22 cellular contexts compared by ENCODE assay signal in genomic region chr15:85762756-85763127, GRCh38. TPM values are rescaled to one million over a fixed set of nuclear protein-coding genes. Genes with fewer than 3 reads are reported as not detected.
A peak's percentile ranks its signal among the peaks of the same experiment; 100 is the strongest.
DNase-seq lines count a peak whose midpoint lies in the region; ATAC-seq, FAIRE-seq and TF ChIP-seq lines count a peak whose summit lies in the region.
"Had no signal": no experiment of that assay in that cellular context is flagged by ENCODE, and none has a peak within 500 bp of the region (broad histone marks: within the 10 kb centered on the region; RNA-seq: fewer than 3 reads in every experiment).

No MANE protein-coding gene starts in this region.

- no peak for FAIRE-seq in kidney (lab: Jason Lieb, UNC)

- H3K27ac ChIP-seq in SJCRH30 (peak overlapping the region; percentile 9; the same call in 1 of the 2 replicates), kidney (ENCODE audit: low read depth in 2 of 2, low read length in 2 of 2) (peak overlapping the region in 1 of 2 donors; percentile 15), gastrocnemius medialis (peak overlapping the region; percentile 69 to 77 (median 73)), upper lobe of right lung (no peak overlapping the region)
- H3K27ac ChIP-seq: SK-N-MC, VCaP had no signal

- H3K4me1 Mint-ChIP-seq in endothelial cell (ENCODE audit: unreplicated experiment), result peaks cover 3% of the 10 kb centered on the region
- H3K4me1 Mint-ChIP-seq: activated CD4-positive, alpha-beta T cell treated with anti-CD3 and anti-CD28 coated beads, Interleukin-2, amount 10 ng/mL, durations not matched to agents 24 days and 14 days had no signal

- no peak overlapping the region for H3K9ac ChIP-seq in kidney (ENCODE audit: low read length in 2 of 2)

- in situ Hi-C loops in gastrocnemius medialis (cut with MboI; ENCODE audit: low sequenced_read_pairs in 4 of 4), result no loop called here

- H3K27ac Mint-ChIP-seq in endothelial cell (ENCODE audit: unreplicated experiment), result peak overlapping the region; percentile 31
- H3K27ac Mint-ChIP-seq: activated CD4-positive, alpha-beta T cell treated with anti-CD3 and anti-CD28 coated beads, Interleukin-2, amount 10 ng/mL, durations not matched to agents 24 days and 14 days; activated naive CD8-positive, alpha-beta T cell; activated T-cell treated with anti-CD3 and anti-CD28 coated beads, Interleukin-2, amount 50 U/mL, for 72 hours had no signal

- H3K4me1 ChIP-seq in SJCRH30 (peaks cover 15% of the 10 kb centered on the region), kidney (ENCODE audit: control insufficient read depth in 1 of 2, insufficient read depth in 1 of 2, low read depth in 1 of 2, low read length in 2 of 2) (peaks cover 28 to 32% of the 10 kb centered on the region in 2 donors), gastrocnemius medialis (peaks cover 43 to 47% of the 10 kb centered on the region in 2 donors), upper lobe of right lung (peaks cover under 1% of the 10 kb centered on the region)
- H3K4me1 ChIP-seq: HAP-1 had no signal

- intact Hi-C loops in kidney (cut with DNase I), result no loop called here
- intact Hi-C loops in gastrocnemius medialis (cut with DNase I; ENCODE audit: low total_unique reads), result no loop called here
- intact Hi-C loops in upper lobe of right lung (cut with DNase I), result no loop called here

- TF ChIP-seq POLR2A in gastrocnemius medialis (IDR thresholded peaks at IDR 0.05), result no peak

- no peak for DNase-seq in SJCRH30
- DNase-seq in endothelial cell (ENCODE audit: low spot score), result no peak
- DNase-seq in kidney, result peak; percentile 78
- no peak for DNase-seq in gastrocnemius medialis
- DNase-seq in upper lobe of right lung, result no peak
- DNase-seq in SW480 (ENCODE audit: low spot score), result no peak
- DNase-seq: activated CD4-positive, alpha-beta T cell treated with anti-CD3 and anti-CD28 coated beads, Interleukin-2, amount 10 ng/mL, durations not matched to agents 24 days and 14 days; activated T-cell treated with anti-CD3 and anti-CD28 coated beads, Interleukin-2, amount 50 U/mL, for 72 hours; DMS79 treated with DMSO at 0.1 percent for 48 hours; effector CD8-positive, alpha-beta T cell; foreskin melanocyte; Karpas-422; NCI-H1092; NCI-H187 treated with DMSO at 0.1 percent for 48 hours had no signal

- H3K27me3 ChIP-seq in SJCRH30, result no peaks in the 10 kb centered on the region
- no peaks in the 10 kb centered on the region for H3K27me3 ChIP-seq in gastrocnemius medialis
- no peaks in the 10 kb centered on the region for H3K27me3 ChIP-seq in upper lobe of right lung

- ATAC-seq in gastrocnemius medialis, result peak in 1 of 2 donors; percentile 11
- ATAC-seq in upper lobe of right lung, result no peak
- ATAC-seq in GM21737 (IDR thresholded peaks at IDR 0.05; ENCODE audit: unreplicated experiment), result no peak
- ATAC-seq in HG03095 (IDR thresholded peaks at IDR 0.05; ENCODE audit: unreplicated experiment), result no peak
- ATAC-seq: activated T-cell treated with anti-CD3 and anti-CD28 coated beads, Interleukin-2, amount 50 U/mL, for 72 hours; natural killer cell treated with Interleukin-12 subunit alpha and Interleukin-12 subunit beta and Interleukin-15 and Interleukin-18, amount 100 ng/mL, for 72 hours had no signal

- H3K36me3 Mint-ChIP-seq in endothelial cell (ENCODE audit: low read depth, unreplicated experiment), result peaks cover 14% of the 10 kb centered on the region
- H3K36me3 Mint-ChIP-seq: natural killer cell treated with Interleukin-12 subunit alpha and Interleukin-12 subunit beta and Interleukin-15 and Interleukin-18, amount 100 ng/mL, for 72 hours had no signal

- no peaks in the 10 kb centered on the region for H3K36me3 ChIP-seq in SJCRH30
- peaks cover 0 to 1% of the 10 kb centered on the region in 2 donors for H3K36me3 ChIP-seq in kidney (ENCODE audit: control insufficient read depth in 1 of 2, insufficient read depth in 2 of 2, low read length in 2 of 2)
- no peaks in the 10 kb centered on the region for H3K36me3 ChIP-seq in gastrocnemius medialis
- no peaks in the 10 kb centered on the region for H3K36me3 ChIP-seq in upper lobe of right lung
- H3K36me3 ChIP-seq: thoracic aorta had no signal

- no peaks in the 10 kb centered on the region for H3K9me3 ChIP-seq in SJCRH30 (replicated peaks)
- H3K9me3 ChIP-seq in kidney (ENCODE audit: control insufficient read depth in 1 of 2, low read length in 2 of 2), result no peaks in the 10 kb centered on the region
- H3K9me3 ChIP-seq in gastrocnemius medialis, result no peaks in the 10 kb centered on the region
- no peaks in the 10 kb centered on the region for H3K9me3 ChIP-seq in upper lobe of right lung
- H3K9me3 ChIP-seq: HAP-1, thoracic aorta had no signal

- no peaks in the 10 kb centered on the region for H3K9me3 Mint-ChIP-seq in endothelial cell (ENCODE audit: unreplicated experiment)
- H3K9me3 Mint-ChIP-seq: activated CD4-positive, alpha-beta T cell treated with anti-CD3 and anti-CD28 coated beads, Interleukin-2, amount 10 ng/mL, durations not matched to agents 24 days and 14 days; activated T-cell treated with anti-CD3 and anti-CD28 coated beads, Interleukin-2, amount 50 U/mL, for 72 hours; natural killer cell treated with Interleukin-12 subunit alpha and Interleukin-12 subunit beta and Interleukin-15 and Interleukin-18, amount 100 ng/mL, for 72 hours had no signal

- TF ChIP-seq CTCF in endothelial cell (IDR thresholded peaks at IDR 0.05; ENCODE audit: unreplicated experiment) (no peak), kidney (IDR thresholded peaks at IDR 0.05; ENCODE audit: borderline replicate concordance, extremely low read depth, insufficient read depth) (no peak), gastrocnemius medialis (IDR thresholded peaks at IDR 0.05 in 4 of 5, conservative IDR thresholded peaks at IDR 0.05 in 1 of 5) (no peak), upper lobe of right lung (IDR thresholded peaks at IDR 0.05) (no peak)

- no peak overlapping the region for H3K4me3 Mint-ChIP-seq in endothelial cell (ENCODE audit: unreplicated experiment)
- H3K4me3 Mint-ChIP-seq: activated CD4-positive, alpha-beta T cell treated with anti-CD3 and anti-CD28 coated beads, Interleukin-2, amount 10 ng/mL, durations not matched to agents 24 days and 14 days; activated naive CD8-positive, alpha-beta T cell; activated T-cell treated with anti-CD3 and anti-CD28 coated beads, Interleukin-2, amount 50 U/mL, for 72 hours; natural killer cell treated with Interleukin-12 subunit alpha and Interleukin-12 subunit beta and Interleukin-15 and Interleukin-18, amount 100 ng/mL, for 72 hours had no signal

- H3K4me3 ChIP-seq in SJCRH30 (no peak overlapping the region), kidney (ENCODE audit: low read length in 2 of 2) (no peak overlapping the region), gastrocnemius medialis (no peak overlapping the region), upper lobe of right lung (no peak overlapping the region)
- H3K4me3 ChIP-seq: HAP-1, SK-N-MC, thoracic aorta had no signal

- H3K27me3 Mint-ChIP-seq in endothelial cell (ENCODE audit: unreplicated experiment), result peaks cover 15% of the 10 kb centered on the region
- H3K27me3 Mint-ChIP-seq: activated CD4-positive, alpha-beta T cell treated with anti-CD3 and anti-CD28 coated beads, Interleukin-2, amount 10 ng/mL, durations not matched to agents 24 days and 14 days; activated naive CD8-positive, alpha-beta T cell; natural killer cell treated with Interleukin-12 subunit alpha and Interleukin-12 subunit beta and Interleukin-15 and Interleukin-18, amount 100 ng/mL, for 72 hours had no signal

RNA-seq across cellular contexts. Expression of gene KLHL25, which starts 32.0 kb away (rescaled TPM):
- 8.2 and 9.5 TPM in 2 replicates for total RNA-seq in SJCRH30 (2014; rRNA removed; shearing (Covaris generic))
- total RNA-seq in endothelial cell (ENCODE audit: unreplicated experiment) (7.4 TPM), kidney (8.4 TPM), gastrocnemius medialis (1 to 10 TPM; 4.8 to 7.0 (median 6.8) TPM), upper lobe of right lung (4.7 TPM)
- 5.3 TPM for polyA plus RNA-seq in kidney (ENCODE audit: insufficient read depth, low read depth, low replicate concordance)
